ENCODE assay signal across 11 cellular contexts in genomic region chr6:144156334-144156733, GRCh38.
DNase-seq lines count a peak whose midpoint lies in the region; ATAC-seq and TF ChIP-seq lines count a peak whose summit lies in the region.
"Had no signal": no experiment of that assay in that cellular context is flagged by ENCODE, and none has a peak within 500 bp of the region (broad histone marks: within the 10 kb centered on the region; RNA-seq: fewer than 3 reads in every experiment).

No MANE protein-coding gene starts in this region.

- ATAC-seq in HG02678 (IDR thresholded peaks at IDR 0.05; ENCODE audit: unreplicated experiment) (peak; percentile 33), GM18505 (IDR thresholded peaks at IDR 0.05; ENCODE audit: unreplicated experiment) (no peak)

- peak overlapping the region; percentile 70; the same call in 1 of the 2 replicates for H3K4me3 ChIP-seq in GM08714 (ENCODE audit: low read length)
- H3K4me3 ChIP-seq: uterus had no signal

- DNase-seq in SIG-M5 treated with dmso at 0.1 percent for 504 hours (lab: John Stamatoyannopoulos, UW; ENCODE audit: unreplicated experiment) (peak; percentile 94), medulla oblongata (ENCODE audit: extremely low spot score) (peak; percentile 27), AG20443 (ENCODE audit: low spot score) (no peak), DMS53 (lab: John Stamatoyannopoulos, UW) (no peak), NCI-H2227 treated with DMSO at 0.1 percent for 48 hours (lab: John Stamatoyannopoulos, UW) (no peak)
- DNase-seq: effector memory CD4-positive, alpha-beta T cell; occipital lobe; uterus had no signal

- TF ChIP-seq POLR2A in GM18505 (IDR thresholded peaks at IDR 0.05; ENCODE audit: borderline replicate concordance, extremely low read depth, insufficient read depth, insufficient read length): no peak

Comparison
In these comparisons a context has a peak if more than half of its experiments do, and no peak if none do; other contexts are left out.
1. DNase-seq: peak in SIG-M5 treated with dmso at 0.1 percent for 504 hours (single experiment) and medulla oblongata (single experiment); none in AG20443 (single experiment), DMS53 (single experiment) and NCI-H2227 treated with DMSO at 0.1 percent for 48 hours (single experiment).